In the genomic region with DNA sequence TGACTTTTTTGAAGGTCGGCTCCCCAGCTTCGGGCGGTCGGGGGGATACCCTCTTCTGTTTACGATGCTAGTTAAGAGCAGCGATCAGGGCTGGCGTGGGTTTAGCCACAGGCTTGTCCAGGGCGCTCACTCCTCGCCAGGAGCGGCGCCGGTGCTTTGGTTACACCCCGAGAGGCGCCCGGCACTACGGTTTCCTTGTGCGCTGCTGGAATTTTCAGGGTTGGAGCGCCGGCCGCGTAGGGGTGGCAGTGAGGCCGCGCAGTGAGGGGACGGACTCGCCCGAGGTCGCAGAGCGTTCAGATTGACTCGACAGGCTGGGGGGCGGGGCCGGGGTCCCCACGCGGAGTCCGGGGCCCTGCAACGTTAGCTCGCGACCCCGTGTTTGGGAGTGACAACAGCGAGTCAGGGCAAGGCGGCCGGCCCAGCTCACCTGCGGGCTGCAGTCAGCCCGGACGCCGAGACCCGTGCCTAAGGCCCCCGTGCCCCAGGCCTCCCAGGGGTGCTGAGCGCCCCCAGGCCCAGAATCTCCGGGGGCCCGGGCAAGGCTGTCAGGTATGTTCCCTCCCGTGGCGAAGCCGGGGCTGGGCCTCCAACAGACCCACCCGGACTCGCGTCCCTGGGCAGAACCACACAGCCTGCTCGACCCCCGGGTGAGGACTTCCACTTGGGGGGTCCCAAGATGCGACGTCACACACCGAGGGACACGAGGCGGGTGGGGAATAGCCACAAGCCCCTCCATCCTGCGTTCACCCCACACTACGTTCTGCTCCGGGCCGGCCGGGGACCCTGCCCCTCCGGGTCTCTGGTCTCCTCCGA, we compare ENCODE assay signal across 8 cellular contexts. TPM values are rescaled to one million over a fixed set of nuclear protein-coding genes. Genes with fewer than 3 reads are reported as not detected.
DNase-seq lines count a peak whose midpoint lies in the region; ATAC-seq and TF ChIP-seq lines count a peak whose summit lies in the region.

No MANE protein-coding gene starts in this region.

- H3K27me3 ChIP-seq in CD4-positive, alpha-beta memory T cell (ENCODE audit: insufficient read depth, low read length), result no peaks in the 10 kb centered on the region
- H3K27me3 ChIP-seq in brain microvascular endothelial cell (replicated peaks) (no peaks in the 10 kb centered on the region), iPS-18a (ENCODE audit: control insufficient read depth, insufficient read depth, low read length) (peaks cover 17% of the 10 kb centered on the region)

- peaks cover 33 to 34% of the 10 kb centered on the region in 2 donors for H3K36me3 Mint-ChIP-seq in CD4-positive, alpha-beta memory T cell

- in situ Hi-C loops in brain microvascular endothelial cell (cut with HindIII; ENCODE audit: low pct_ligation_motif_present, low sequenced_read_pairs), result loop anchor here (10.0 kb wide), 1 partner anchor 109 kb away; no protein-coding TSS in a partner anchor

- peaks cover 20 to 64% (median 43%) of the 10 kb centered on the region in 4 donors for H3K4me1 Mint-ChIP-seq in CD4-positive, alpha-beta memory T cell

- H3K9ac ChIP-seq in iPS-18a (ENCODE audit: low read length), result peak overlapping the region; percentile 74

- intact Hi-C loops in CD4-positive, alpha-beta memory T cell (cut with micrococcal nuclease), result loop anchor here (1.0 to 5.0 kb wide), 3 partner anchors 25 to 168 kb away; a partner anchor contains a TSS

- TF ChIP-seq CTCF in HFF-Myc (IDR thresholded peaks at IDR 0.05; ENCODE audit: low read depth, low read length, missing control alignments) (no peak), brain microvascular endothelial cell (IDR thresholded peaks at IDR 0.05; ENCODE audit: low read depth, low read length, missing control alignments) (no peak)

- peak in 4 of 5 donors; percentile 25 to 47 (median 41) for DNase-seq in CD4-positive, alpha-beta memory T cell
- DNase-seq in HFF-Myc (ENCODE audit: extremely low read depth, low read depth), result no peak
- DNase-seq in SHP77 treated with DMSO at 0.1 percent for 48 hours (lab: John Stamatoyannopoulos, UW), result peak; percentile 52
- peak; percentile 63 for DNase-seq in brain microvascular endothelial cell
- peak; percentile 90 for DNase-seq in retina

- peaks cover 31% of the 10 kb centered on the region for H3K36me3 ChIP-seq in CD4-positive, alpha-beta memory T cell (ENCODE audit: insufficient read depth, low read length)
- H3K36me3 ChIP-seq in brain microvascular endothelial cell (replicated peaks), result peaks cover 34% of the 10 kb centered on the region
- H3K36me3 ChIP-seq in iPS-18a (ENCODE audit: control insufficient read depth, low read depth, low read length), result peaks cover 29% of the 10 kb centered on the region

- peaks cover 46% of the 10 kb centered on the region for H3K4me1 ChIP-seq in CD4-positive, alpha-beta memory T cell (ENCODE audit: insufficient read depth, low read length)
- H3K4me1 ChIP-seq in iPS-18a (ENCODE audit: control insufficient read depth, low read depth, low read length), result no peaks in the 10 kb centered on the region

- H3K27ac Mint-ChIP-seq in CD4-positive, alpha-beta memory T cell, result peak overlapping the region; percentile 75 to 95 (median 90)

- H3K9me3 Mint-ChIP-seq in CD4-positive, alpha-beta memory T cell, result peaks cover 0 to 25% (median 0%) of the 10 kb centered on the region in 8 donors

- peak overlapping the region; percentile 65 to 77 for H3K4me3 ChIP-seq in CD4-positive, alpha-beta memory T cell (ENCODE audit: low read length in 2 of 2)
- H3K4me3 ChIP-seq in HFF-Myc (replicated peaks; ENCODE audit: low read depth, low read length) (peak overlapping the region; percentile 69), brain microvascular endothelial cell (ENCODE audit: low read depth, low read length) (peak overlapping the region; percentile 57), iPS-18a (ENCODE audit: low read length) (peak overlapping the region; percentile 66)

- peak overlapping the region; percentile 84 to 93 (median 89) for H3K4me3 Mint-ChIP-seq in CD4-positive, alpha-beta memory T cell

- ATAC-seq in HG03095 (IDR thresholded peaks at IDR 0.05; ENCODE audit: unreplicated experiment) (no peak), HG02884 (IDR thresholded peaks at IDR 0.05; ENCODE audit: unreplicated experiment) (no peak)

- POLR2A ChIA-PET in CD4-positive, alpha-beta memory T cell (lab: Charles Lee; ENCODE audit: partially characterized antibody), result interaction anchor here (0.6 to 9.8 kb wide), 24 partner anchors 8 to 1059 kb away, joined by 3 to 138 read pairs (median 4); a partner anchor contains a TSS

- no peaks in the 10 kb centered on the region for H3K27me3 Mint-ChIP-seq in CD4-positive, alpha-beta memory T cell

- CTCF ChIA-PET in CD4-positive, alpha-beta memory T cell (lab: Charles Lee; ENCODE audit: partially characterized antibody), result interaction anchor here (1.2 to 1.3 kb wide), 2 partner anchors 29 to 38 kb away, joined by 3 to 5 read pairs; a partner anchor contains a TSS

- H3K9me3 ChIP-seq in CD4-positive, alpha-beta memory T cell (ENCODE audit: control insufficient read depth in 1 of 2, low read length in 2 of 2), result no peaks in the 10 kb centered on the region
- no peaks in the 10 kb centered on the region for H3K9me3 ChIP-seq in iPS-18a (ENCODE audit: control insufficient read depth, low read depth, low read length)

- H3K27ac ChIP-seq in CD4-positive, alpha-beta memory T cell (ENCODE audit: low read depth, low read length), result peak overlapping the region; percentile 78
- H3K27ac ChIP-seq in brain microvascular endothelial cell (peak overlapping the region; percentile 96), iPS-18a (ENCODE audit: low read length) (peak overlapping the region; percentile 63)

RNA-seq across cellular contexts. Expression of a gene that starts 1.3 kb away (rescaled TPM):
- 1,000 to 10,000 TPM; 1,031 to 1,038 TPM for total RNA-seq in CD4-positive, alpha-beta memory T cell
- polyA plus RNA-seq in CD4-positive, alpha-beta memory T cell, result 1,000 to 10,000 TPM; 1,338 to 1,651 TPM

RNA-seq across cellular contexts. Expression of a gene that starts 14.3 kb away (rescaled TPM):
- total RNA-seq in CD4-positive, alpha-beta memory T cell, result 1 to 10 TPM in 1 of 2 experiments, under 1 TPM in 1; 0.75 to 1.0 TPM
- polyA plus RNA-seq in CD4-positive, alpha-beta memory T cell, result under 1 TPM in 1 of 2 donors, not detected in 1; 0.20 TPM

RNA-seq across cellular contexts. Expression of a gene that starts 38.3 kb away (rescaled TPM):
- 10 to 100 TPM; 51.0 to 56.0 TPM for total RNA-seq in CD4-positive, alpha-beta memory T cell
- 10 to 100 TPM in 1 of 2 donors, 1 to 10 TPM in 1; 8.5 to 16.8 TPM for polyA plus RNA-seq in CD4-positive, alpha-beta memory T cell
